In the genomic region with DNA sequence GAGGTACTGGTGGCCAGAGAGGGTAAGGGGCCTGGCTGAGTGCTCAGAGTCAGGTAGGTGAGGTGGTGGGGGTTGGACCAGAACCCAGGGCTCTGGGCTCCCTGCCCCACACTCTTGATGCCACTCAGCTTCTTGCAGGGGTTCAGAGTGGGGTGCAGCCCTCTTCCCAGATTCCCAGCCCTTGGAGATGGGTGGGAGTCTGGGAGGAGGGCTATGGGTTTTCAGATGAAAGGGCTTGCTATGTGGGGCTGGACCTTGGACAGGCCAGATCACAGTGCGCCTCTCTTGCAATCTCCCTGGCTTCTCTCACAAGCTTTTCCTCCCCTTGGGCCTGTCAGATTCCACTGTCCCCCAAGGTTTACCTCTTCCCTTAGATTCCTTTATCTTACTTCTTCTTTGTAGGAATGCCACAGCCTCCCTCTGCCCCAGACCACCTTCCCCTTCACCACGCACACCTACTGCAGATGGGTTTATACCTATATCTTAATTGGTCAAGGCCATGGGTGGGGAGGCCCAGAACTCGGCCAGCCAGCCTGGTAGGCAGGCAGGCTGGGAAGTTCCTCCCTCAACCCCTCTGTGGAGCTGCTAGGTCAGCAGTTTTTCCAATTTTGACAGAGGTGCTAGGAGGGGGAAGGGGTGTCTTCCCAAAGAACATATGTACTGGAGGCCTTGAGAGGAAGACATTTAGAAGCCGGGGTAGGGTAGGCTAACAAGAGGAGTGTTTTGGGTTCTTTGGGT, we compare ENCODE assay signal across 8 cellular contexts. TPM values are rescaled to one million over a fixed set of nuclear protein-coding genes. Genes with fewer than 3 reads are reported as not detected.
DNase-seq lines count a peak whose midpoint lies in the region; FAIRE-seq and TF ChIP-seq lines count a peak whose summit lies in the region.
"Had no signal": no experiment of that assay in that cellular context is flagged by ENCODE, and none has a peak within 500 bp of the region (broad histone marks: within the 10 kb centered on the region; RNA-seq: fewer than 3 reads in every experiment).

No MANE protein-coding gene starts in this region.

- H3K27ac ChIP-seq in esophagus muscularis mucosa (replicated peaks in 1 of 4) = peak overlapping the region; percentile 74 to 85 (median 77)
- H3K27ac ChIP-seq in sigmoid colon = peak overlapping the region; percentile 76 to 82 (median 78)

- TF ChIP-seq EP300 in esophagus muscularis mucosa (IDR thresholded peaks at IDR 0.05) (no peak), sigmoid colon (IDR thresholded peaks at IDR 0.05) (no peak)

- TF ChIP-seq POLR2A in esophagus muscularis mucosa (IDR thresholded peaks at IDR 0.05; ENCODE audit: low read depth) (no peak), sigmoid colon (IDR thresholded peaks at IDR 0.05) (no peak), GM12891 (IDR thresholded peaks at IDR 0.05; ENCODE audit: low read depth, low read length) (no peak)

- FAIRE-seq in GM12891 (lab: Jason Lieb, UNC) = no peak
- FAIRE-seq: GM12878 had no signal

- DNase-seq in NT2/D1 (ENCODE audit: low read depth, low spot score) (no peak), esophagus muscularis mucosa (ENCODE audit: extremely low spot score) (no peak), sigmoid colon (peak; percentile 58), GM12891 (ENCODE audit: insufficient read length, low spot score) (no peak), ecto neural progenitor cell (ENCODE audit: low spot score) (no peak)
- no peak for DNase-seq in activated CD4-positive, CD25-positive, alpha-beta regulatory T cell treated with anti-CD3 and anti-CD28 coated beads, Interleukin-2, amount 50 U/mL, for 72 hours
- DNase-seq: activated CD4-positive, alpha-beta T cell treated with anti-CD3 and anti-CD28 coated beads, Interleukin-2, amount 10 ng/mL, durations not matched to agents 7 days and 5 days had no signal

- H3K9me3 ChIP-seq in NT2/D1 (ENCODE audit: insufficient read depth, low read length) (no peaks in the 10 kb centered on the region), esophagus muscularis mucosa (no peaks in the 10 kb centered on the region), sigmoid colon (no peaks in the 10 kb centered on the region)

- intact Hi-C loops in esophagus muscularis mucosa (cut with DNase I) = loop anchor here (5.0 kb wide), 1 partner anchor 32 kb away; no protein-coding TSS in a partner anchor
- intact Hi-C loops in sigmoid colon (cut with DNase I) = loop anchor here (2.0 kb wide), 1 partner anchor 31 kb away; no protein-coding TSS in a partner anchor

- peak overlapping the region; percentile 72 for H3K9ac ChIP-seq in NT2/D1 (ENCODE audit: insufficient read length, low read depth)

- no peak overlapping the region for H3K4me3 ChIP-seq in NT2/D1 (ENCODE audit: insufficient read length, low read depth)
- peak overlapping the region; percentile 72 to 88 (median 74) for H3K4me3 ChIP-seq in esophagus muscularis mucosa
- H3K4me3 ChIP-seq in sigmoid colon = peak overlapping the region; percentile 73 to 85 (median 78)
- H3K4me3 ChIP-seq: GM12878 had no signal

- H3K27me3 ChIP-seq in NT2/D1 (ENCODE audit: insufficient read depth, insufficient read length) (no peaks in the 10 kb centered on the region), esophagus muscularis mucosa (no peaks in the 10 kb centered on the region), sigmoid colon (no peaks in the 10 kb centered on the region)

- 66% methylated on average over 4 of the region's 4 CpGs for WGBS in esophagus muscularis mucosa
- 56 to 61% methylated on average over 4 of the region's 4 CpGs for WGBS in sigmoid colon, 2 donors

- TF ChIP-seq CTCF in esophagus muscularis mucosa (IDR thresholded peaks at IDR 0.05) = no peak
- no peak for TF ChIP-seq CTCF in sigmoid colon (IDR thresholded peaks at IDR 0.05)

- H3K4me1 ChIP-seq in NT2/D1 (ENCODE audit: insufficient read depth, insufficient read length) (peaks cover 14% of the 10 kb centered on the region), esophagus muscularis mucosa (peaks cover 47 to 72% (median 71%) of the 10 kb centered on the region in 4 donors), sigmoid colon (peaks cover 0 to 61% (median 54%) of the 10 kb centered on the region in 4 donors)

- H3K36me3 ChIP-seq in NT2/D1 (ENCODE audit: insufficient read depth, insufficient read length, low read length) (no peaks in the 10 kb centered on the region), esophagus muscularis mucosa (no peaks in the 10 kb centered on the region), sigmoid colon (no peaks in the 10 kb centered on the region)

TF ChIP-seq in GM12891, 5 proteins besides CTCF, POLR2A, EP300 and RAD21:
- no peak for TF ChIP-seq POU2F2 (IDR thresholded peaks at IDR 0.05; ENCODE audit: low read depth, low read length)
- no peak for TF ChIP-seq SPI1 (IDR thresholded peaks at IDR 0.05; ENCODE audit: low read depth, low read length)
- no peak for TF ChIP-seq POLR2AphosphoS5 (IDR thresholded peaks at IDR 0.05; ENCODE audit: low read depth, low read length)
- TF ChIP-seq TAF1 (IDR thresholded peaks at IDR 0.05; ENCODE audit: low read depth, low read length) = no peak
- no peak for TF ChIP-seq PAX5 (IDR thresholded peaks at IDR 0.05; ENCODE audit: insufficient read depth, low read length, severe bottlenecking)

RNA-seq across cellular contexts. Expression of a gene that starts 1.3 kb away (rescaled TPM):
- total RNA-seq in esophagus muscularis mucosa (10 to 100 TPM in 3 of 4 donors, 1 to 10 TPM in 1; 8.0 to 21.2 (median 13.4) TPM), sigmoid colon (10 to 100 TPM in 1 of 4 donors, 1 to 10 TPM in 3; 6.8 to 17.4 (median 7.0) TPM)
- 1 to 10 TPM in 1 of 3 donors, under 1 TPM in 2; 0.60 to 6.5 (median 0.92) TPM for polyA plus RNA-seq in sigmoid colon
- polyA plus RNA-seq in GM12891 (2012; ENCODE audit: low read depth, missing spikeins) = 0.03 TPM

RNA-seq across cellular contexts. Expression of a gene that starts 29.3 kb away (rescaled TPM):
- total RNA-seq in esophagus muscularis mucosa (1 to 10 TPM; 1.2 to 2.2 (median 1.9) TPM), sigmoid colon (1 to 10 TPM; 1.4 to 8.9 (median 2.1) TPM)
- polyA plus RNA-seq in sigmoid colon = 1 to 10 TPM in 2 of 3 donors, under 1 TPM in 1; 0.46 to 3.6 (median 1.2) TPM
- 9.0 TPM for polyA plus RNA-seq in GM12891 (2012; ENCODE audit: low read depth, missing spikeins)

RNA-seq across cellular contexts. Expression of a gene that starts 29.6 kb away (rescaled TPM):
- 10 to 100 TPM; 46.5 to 75.8 (median 58.4) TPM for total RNA-seq in esophagus muscularis mucosa
- 10 to 100 TPM; 44.6 to 60.8 (median 50.6) TPM for total RNA-seq in sigmoid colon
- 10 to 100 TPM; 16.2 to 64.6 (median 36.1) TPM for polyA plus RNA-seq in sigmoid colon
- polyA plus RNA-seq in GM12891 (2012; ENCODE audit: low read depth, missing spikeins) = 25.1 TPM

RNA-seq across cellular contexts. Expression of a gene that starts 32.2 kb away (rescaled TPM):
- total RNA-seq in esophagus muscularis mucosa (10 to 100 TPM; 38.8 to 65.2 (median 48.3) TPM), sigmoid colon (100 to 1,000 TPM in 1 of 4 donors, 10 to 100 TPM in 3; 29.6 to 120 (median 67.3) TPM)
- 10 to 100 TPM; 10.4 to 45.1 (median 15.6) TPM for polyA plus RNA-seq in sigmoid colon
- polyA plus RNA-seq in GM12891 (2012; ENCODE audit: low read depth, missing spikeins) = 28.6 TPM
- total RNA-seq: activated CD4-positive, alpha-beta T cell treated with anti-CD3 and anti-CD28 coated beads, Interleukin-2, amount 10 ng/mL, durations not matched to agents 7 days and 5 days had no signal

RNA-seq across cellular contexts. Expression of a gene that starts 42.4 kb away (rescaled TPM):
- total RNA-seq in esophagus muscularis mucosa = 10 to 100 TPM; 23.9 to 48.6 (median 33.5) TPM
- total RNA-seq in sigmoid colon = 10 to 100 TPM; 30.3 to 45.4 (median 33.9) TPM
- polyA plus RNA-seq in sigmoid colon = 10 to 100 TPM; 35.4 to 57.3 (median 39.1) TPM
- polyA plus RNA-seq in GM12891 (2012; ENCODE audit: low read depth, missing spikeins) = 54.5 TPM
